In the genomic region with DNA sequence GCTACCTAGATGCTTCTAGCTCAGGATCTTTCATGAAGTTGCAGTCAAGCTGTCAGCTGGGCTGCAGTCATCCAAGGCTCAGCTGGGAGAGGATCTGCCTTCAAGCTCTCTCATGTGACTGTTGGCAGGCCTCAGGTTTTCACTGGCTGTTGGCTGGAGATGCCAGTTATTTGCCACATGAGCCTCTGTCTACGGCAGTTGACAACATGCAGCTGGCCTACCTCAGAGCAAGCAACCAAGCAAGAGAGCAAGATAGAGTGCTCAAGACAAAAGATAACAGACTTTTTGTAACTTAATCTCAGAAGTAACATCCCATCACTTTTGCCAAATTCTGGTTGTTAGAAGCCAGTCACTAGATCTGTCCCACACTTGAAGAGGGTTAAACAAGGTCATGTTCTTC, we compare ENCODE assay signal across 14 cellular contexts.
DNase-seq lines count a peak whose midpoint lies in the region; ATAC-seq and TF ChIP-seq lines count a peak whose summit lies in the region.
"Had no signal": no experiment of that assay in that cellular context is flagged by ENCODE, and none has a peak within 500 bp of the region (broad histone marks: within the 10 kb centered on the region; RNA-seq: fewer than 3 reads in every experiment).

No MANE protein-coding gene starts in this region.

- peaks cover 0 to 2% of the 10 kb centered on the region in 2 donors for H3K27me3 Mint-ChIP-seq in T-cell
- H3K27me3 Mint-ChIP-seq in activated naive CD8-positive, alpha-beta T cell treated with anti-CD3 and anti-CD28 coated beads for 36 hours = no peaks in the 10 kb centered on the region
- H3K27me3 Mint-ChIP-seq: activated CD8-positive, alpha-beta T cell treated with anti-CD3 and anti-CD28 coated beads for 36 hours had no signal

- intact Hi-C loops in ovary (cut with DNase I) = no loop called here

- H3K4me1 Mint-ChIP-seq in T-cell = no peaks in the 10 kb centered on the region
- no peaks in the 10 kb centered on the region for H3K4me1 Mint-ChIP-seq in activated naive CD8-positive, alpha-beta T cell treated with anti-CD3 and anti-CD28 coated beads for 36 hours

- H3K36me3 ChIP-seq in ovary = no peaks in the 10 kb centered on the region

- peaks cover 7% of the 10 kb centered on the region for H3K4me1 ChIP-seq in ovary (ENCODE audit: insufficient read depth)
- H3K4me1 ChIP-seq in foreskin keratinocyte = peaks cover 9% of the 10 kb centered on the region

- no peak overlapping the region for H3K27ac Mint-ChIP-seq in T-cell
- H3K27ac Mint-ChIP-seq in activated naive CD8-positive, alpha-beta T cell treated with anti-CD3 and anti-CD28 coated beads for 36 hours = no peak overlapping the region
- H3K27ac Mint-ChIP-seq: activated CD8-positive, alpha-beta T cell treated with anti-CD3 and anti-CD28 coated beads for 36 hours had no signal

- H3K27me3 ChIP-seq in ovary (no peaks in the 10 kb centered on the region), foreskin keratinocyte (no peaks in the 10 kb centered on the region)

- no peaks in the 10 kb centered on the region for H3K9me3 ChIP-seq in ovary

- CTCF ChIA-PET in T-cell (lab: Charles Lee) = no interaction called here

- H3K4me3 Mint-ChIP-seq in T-cell = no peak overlapping the region
- no peak overlapping the region for H3K4me3 Mint-ChIP-seq in activated naive CD8-positive, alpha-beta T cell treated with anti-CD3 and anti-CD28 coated beads for 36 hours
- H3K4me3 Mint-ChIP-seq: activated CD8-positive, alpha-beta T cell treated with anti-CD3 and anti-CD28 coated beads for 36 hours had no signal

- H3K27ac ChIP-seq in ovary (peak overlapping the region in 1 of 2 donors; percentile 29), foreskin keratinocyte (no peak overlapping the region)

- peaks cover 8% of the 10 kb centered on the region for H3K36me3 Mint-ChIP-seq in T-cell
- peaks cover 6% of the 10 kb centered on the region for H3K36me3 Mint-ChIP-seq in activated naive CD8-positive, alpha-beta T cell treated with anti-CD3 and anti-CD28 coated beads for 36 hours

- peaks cover 0 to 10% (median 5%) of the 10 kb centered on the region in 3 donors for H3K9me3 Mint-ChIP-seq in T-cell
- H3K9me3 Mint-ChIP-seq in activated naive CD8-positive, alpha-beta T cell treated with anti-CD3 and anti-CD28 coated beads for 36 hours = peaks cover 6% of the 10 kb centered on the region

- POLR2A ChIA-PET in T-cell (lab: Charles Lee) = no interaction called here

- ATAC-seq in T-cell (replicated peaks in 1 of 4) (no peak), foreskin keratinocyte (no peak)
- ATAC-seq: activated CD8-positive, alpha-beta T cell treated with anti-CD3 and anti-CD28 coated beads for 36 hours; PC-3 had no signal

- TF ChIP-seq EP300 in ovary (IDR thresholded peaks at IDR 0.05) = no peak

- TF ChIP-seq POLR2A in ovary (IDR thresholded peaks at IDR 0.05) = no peak

- WGBS in ovary, 3 donors = 9 to 14% (median 12%) methylated on average over 1 of the region's 1 CpG

- DNase-seq in DMS 273 treated with DMSO at 0.1 percent for 48 hours (lab: John Stamatoyannopoulos, UW) (peak; percentile 21), RPMI7951 (ENCODE audit: low read depth) (peak; percentile 14), globus pallidus (ENCODE audit: low spot score) (peak; percentile 46), ovary (peak in 4 of 5 donors; percentile 31 to 72 (median 52)), T-cell (no peak), foreskin keratinocyte (no peak)
- DNase-seq in activated naive CD8-positive, alpha-beta T cell treated with anti-CD3 and anti-CD28 coated beads for 36 hours = no peak
- DNase-seq in activated CD4-positive, alpha-beta T cell treated with anti-CD3 and anti-CD28 coated beads for 48 hours = no peak
- DNase-seq: activated CD8-positive, alpha-beta T cell treated with anti-CD3 and anti-CD28 coated beads for 36 hours; DMS79; GOT3; NCI-H1417; PC-3; stimulated activated CD4-positive, alpha-beta T cell treated with anti-CD3 and anti-CD28 coated beads, Interleukin-2, amount 100 ng/mL, for 24 hours had no signal

- TF ChIP-seq CTCF in ovary (IDR thresholded peaks at IDR 0.05) (no peak), foreskin keratinocyte (conservative IDR thresholded peaks at IDR 0.05) (no peak)

- H3K4me3 ChIP-seq in ovary = no peak overlapping the region

Comparison
In these comparisons a context has a peak if more than half of its experiments do, and no peak if none do; other contexts are left out.
1. DNase-seq: peak in DMS 273 treated with DMSO at 0.1 percent for 48 hours (single experiment), RPMI7951 (single experiment), globus pallidus (single experiment) and ovary (4 of 5); none in T-cell (0 of 34), foreskin keratinocyte (0 of 2), activated naive CD8-positive, alpha-beta T cell treated with anti-CD3 and anti-CD28 coated beads for 36 hours (single experiment) and activated CD4-positive, alpha-beta T cell treated with anti-CD3 and anti-CD28 coated beads for 48 hours (single experiment).